ENCODE assay signal across 8 cellular contexts in genomic region chr19:3982701-3983541, GRCh38. TPM values are rescaled to one million over a fixed set of nuclear protein-coding genes. Genes with fewer than 3 reads are reported as not detected.
A peak's percentile ranks its signal among the peaks of the same experiment; 100 is the strongest.
DNase-seq lines count a peak whose midpoint lies in the region; ATAC-seq, FAIRE-seq and TF ChIP-seq lines count a peak whose summit lies in the region.

No MANE protein-coding gene starts in this region.

- H3K4me1 Mint-ChIP-seq in osteocyte (ENCODE audit: unreplicated experiment): peaks cover 47% of the 10 kb centered on the region

- H3K18ac ChIP-seq in H1 (ENCODE audit: extremely low read depth, low read length): no peak overlapping the region

- H2BK12ac ChIP-seq in H1 (ENCODE audit: low read depth, low read length): no peak overlapping the region

- H4K91ac ChIP-seq in H1 (replicated peaks; ENCODE audit: insufficient read length, low read length): no peak overlapping the region

- no peaks in the 10 kb centered on the region for H3K27me3 Mint-ChIP-seq in osteocyte (ENCODE audit: unreplicated experiment)

- no peak for ATAC-seq in HG03159 (IDR thresholded peaks at IDR 0.05; ENCODE audit: unreplicated experiment)

- TF ChIP-seq CTCF in Peyer's patch (IDR thresholded peaks at IDR 0.05) (no peak), H1 (IDR thresholded peaks at IDR 0.05; ENCODE audit: control extremely low read depth in 1 of 3, insufficient read depth in 1 of 3, low read depth in 1 of 3, low read length in 3 of 3) (no peak), osteocyte (IDR thresholded peaks at IDR 0.05) (no peak)

- TF ChIP-seq EP300 in H1 (IDR thresholded peaks at IDR 0.05; ENCODE audit: borderline replicate concordance in 1 of 2, low read depth in 2 of 2, low read length in 2 of 2): no peak

- H3K4me3 ChIP-seq in Peyer's patch: peak overlapping the region in 3 of 4 donors; percentile 87 to 97 (median 96)
- H3K4me3 ChIP-seq in H1 (ENCODE audit: extremely low read depth in 1 of 4, insufficient read depth in 2 of 4, low read depth in 3 of 4, low read length in 4 of 4): peak overlapping the region in 1 of 4 experiments; percentile 79; a peak in 4 of 8 replicates

- no peak overlapping the region for H2AK5ac ChIP-seq in H1 (ENCODE audit: low read depth, low read length)

- no peak for TF ChIP-seq RAD21 in H1 (IDR thresholded peaks at IDR 0.05 in 1 of 2, conservative IDR thresholded peaks at IDR 0.05 in 1 of 2; ENCODE audit: low read depth in 2 of 2, low read length in 2 of 2)

- CTCF ChIA-PET in H1 (lab: Charles Lee; ENCODE audit: partially characterized antibody): interaction anchor here (0.6 kb wide), 1 partner anchor 193 kb away, joined by 3 read pairs; no protein-coding TSS in a partner anchor

- H3K27ac Mint-ChIP-seq in osteocyte (ENCODE audit: unreplicated experiment): peak overlapping the region; percentile 94

- H3K9me3 ChIP-seq in Peyer's patch: no peaks in the 10 kb centered on the region
- H3K9me3 ChIP-seq in H1 (ENCODE audit: insufficient read depth in 2 of 2, low read depth in 1 of 2, low read length in 1 of 2): no peaks in the 10 kb centered on the region

- H2BK120ac ChIP-seq in H1 (replicated peaks; ENCODE audit: low read depth, low read length): no peak overlapping the region

- no peak overlapping the region for H3K56ac ChIP-seq in H1 (replicated peaks; ENCODE audit: insufficient read length, low read depth, low read length)

- H2BK5ac ChIP-seq in H1 (ENCODE audit: low read depth, low read length): peak overlapping the region; percentile 95; the same call in 1 of the 2 replicates

- H3K79me1 ChIP-seq in H1 (ENCODE audit: low read depth, low read length): peaks cover 16% of the 10 kb centered on the region

- H3K4me1 ChIP-seq in Peyer's patch (peaks cover 9 to 40% (median 16%) of the 10 kb centered on the region in 4 donors), H1 (replicated peaks in 1 of 4; ENCODE audit: control insufficient read depth in 3 of 4, insufficient read depth in 4 of 4, low read length in 3 of 4) (peaks cover 2 to 16% (median 10%) of the 10 kb centered on the region in 4 experiments)

- no peak for FAIRE-seq in H1 (lab: Jason Lieb, UNC)

- no peak overlapping the region for H3K4ac ChIP-seq in H1 (replicated peaks; ENCODE audit: insufficient read length, low read depth, low read length)

- H3K4me2 ChIP-seq in H1 (ENCODE audit: insufficient read depth in 1 of 2, low read depth in 2 of 2, low read length in 2 of 2): peak overlapping the region; percentile 95 to 97; a peak in 3 of 4 replicates

- H4K20me1 ChIP-seq in H1 (replicated peaks in 1 of 2; ENCODE audit: control insufficient read depth in 1 of 2, insufficient read depth in 2 of 2, low read length in 2 of 2): peaks cover 63 to 65% of the 10 kb centered on the region in 2 experiments

- H3K9me3 Mint-ChIP-seq in osteocyte (ENCODE audit: unreplicated experiment): no peaks in the 10 kb centered on the region

- H4K5ac ChIP-seq in H1 (ENCODE audit: insufficient read length, low read depth, low read length): no peak overlapping the region

- H2BK20ac ChIP-seq in H1 (ENCODE audit: low read length): no peak overlapping the region

- H3K27ac ChIP-seq in Peyer's patch (peak overlapping the region; percentile 90 to 99 (median 97)), H1 (ENCODE audit: low read depth, low read length) (peak overlapping the region; percentile 32; the same call in 1 of the 2 replicates)

- POLR2A ChIA-PET in H1 (lab: Charles Lee; ENCODE audit: partially characterized antibody): interaction anchor here (0.5 to 12.0 kb wide), 30 partner anchors 7 to 839 kb away, joined by 3 to 870 read pairs (median 4); partner anchors contain the start of genes ATCAY, DAPK3, MRPL54 and NMRK2

- no peak overlapping the region for H2BK15ac ChIP-seq in H1 (ENCODE audit: low read length)

- peaks cover 38% of the 10 kb centered on the region for H3K36me3 Mint-ChIP-seq in osteocyte (ENCODE audit: unreplicated experiment)

- peaks cover 8% of the 10 kb centered on the region for H3K23me2 ChIP-seq in H1 (ENCODE audit: low read depth, low read length)

- 95% methylated on average over 40 of the region's 40 CpGs; no CpG with 5 or more reads in 1 of the 2 experiments for WGBS in H1 (ENCODE audit: extremely low coverage in 1 of 2, insufficient coverage in 1 of 2, insufficient read length in 1 of 2, insufficient replicate concordance in 2 of 2, low coverage in 1 of 2, low lambda C conversion rate in 2 of 2, missing lambda C conversion rate in 1 of 2), 2 experiments

- DNase-seq in ELR (ENCODE audit: low read depth) (peak; percentile 88), Peyer's patch (no peak), H1 (ENCODE audit: low read depth in 1 of 2, low spot score in 2 of 2) (peak in 1 of 2 experiments; percentile 46), osteocyte (ENCODE audit: extremely low spot score, unreplicated experiment) (no peak), foreskin melanocyte (no peak), NCI-H1092 (lab: John Stamatoyannopoulos, UW) (no peak), NCI-H510A (lab: John Stamatoyannopoulos, UW) (no peak)

- peak overlapping the region; percentile 47 for H4K8ac ChIP-seq in H1 (ENCODE audit: extremely low read depth, insufficient read depth, low read length)

- peak overlapping the region in 2 of 4 experiments; percentile 9 to 33; a peak in 3 of 7 replicates for H3K9ac ChIP-seq in H1 (replicated peaks in 1 of 4; ENCODE audit: extremely low read depth in 1 of 4, low read depth in 3 of 4, low read length in 3 of 4)

- H3K27me3 ChIP-seq in Peyer's patch (no peaks in the 10 kb centered on the region), H1 (replicated peaks in 1 of 4; ENCODE audit: control insufficient read depth in 3 of 4, extremely low read depth in 1 of 4, insufficient read depth in 3 of 4, low read length in 3 of 4) (no peaks in the 10 kb centered on the region)

- H3K4me3 Mint-ChIP-seq in osteocyte (ENCODE audit: unreplicated experiment): peak overlapping the region; percentile 96

- H3K23ac ChIP-seq in H1 (ENCODE audit: insufficient read length): no peak overlapping the region

- H3K14ac ChIP-seq in H1 (ENCODE audit: insufficient read length): no peak overlapping the region

- peaks cover 19 to 68% of the 10 kb centered on the region in 2 experiments for H3K79me2 ChIP-seq in H1 (ENCODE audit: control insufficient read depth in 1 of 2, insufficient read depth in 2 of 2, low read length in 2 of 2)

- H2AFZ ChIP-seq in H1 (ENCODE audit: low read length): no peak overlapping the region

- TF ChIP-seq POLR2A in Peyer's patch (IDR thresholded peaks at IDR 0.05): no peak
- peak; percentile 39 to 74 for TF ChIP-seq POLR2A in H1 (IDR thresholded peaks at IDR 0.05; ENCODE audit: control extremely low read depth in 1 of 2, low read depth in 2 of 2, low read length in 2 of 2)

- H3K36me3 ChIP-seq in Peyer's patch: peaks cover 0 to 63% (median 9%) of the 10 kb centered on the region in 3 donors
- H3K36me3 ChIP-seq in H1 (ENCODE audit: control insufficient read depth in 2 of 4, insufficient read depth in 4 of 4, low read length in 3 of 4): peaks cover 57 to 67% (median 62%) of the 10 kb centered on the region in 4 experiments

RNA-seq across cellular contexts. Expression of gene EEF2, which starts 2.3 kb away (rescaled TPM):
- total RNA-seq in Peyer's patch (1,000 to 10,000 TPM in 3 of 4 donors, 100 to 1,000 TPM in 1; 914 to 1,425 (median 1,203) TPM), osteocyte (3,162 and 3,203 TPM in 2 replicates)
- total RNA-seq in H1 (2021; fragmentation: NEBNext Ultra II Directional; extraction: Animal tissue kit (Norgen Biotek cat#: 25700)): 3,380 and 3,443 TPM in 2 replicates
- 1,554 and 2,482 TPM in 2 replicates for polyA plus RNA-seq in H1 (2011; rRNA removed)
- 2,432 TPM for polyA plus RNA-seq in H1 (2011; cell fraction: cytosol; rRNA removed)
- 2,476 TPM for polyA plus RNA-seq in H1 (2011; cell fraction: nucleus; rRNA removed)
- polyA plus RNA-seq in H1 (2012, experiment 1 of 2): 3,535 to 4,309 TPM (median 3,652 TPM) in 4 replicates
- polyA plus RNA-seq in H1 (2012, experiment 2 of 2): 3,970 TPM
- 1,821 TPM for polyA plus RNA-seq in H1 (2013, experiment 1 of 2)
- 1,896 TPM for polyA plus RNA-seq in H1 (2013, experiment 2 of 2)
- 1,497 and 1,567 TPM in 2 replicates for polyA minus RNA-seq in H1 (2011; rRNA and poly(A)+ RNA removed)
- polyA minus RNA-seq in H1 (2011; cell fraction: cytosol; rRNA and poly(A)+ RNA removed): 2,226 TPM
- polyA minus RNA-seq in H1 (2011; cell fraction: nucleus; rRNA and poly(A)+ RNA removed): 1,168 TPM

RNA-seq across cellular contexts. Expression of gene DAPK3, which starts 12.0 kb away (rescaled TPM):
- total RNA-seq in Peyer's patch: 100 to 1,000 TPM in 1 of 4 donors, 10 to 100 TPM in 3; 61.3 to 106 (median 88.1) TPM
- 78.1 and 80.8 TPM in 2 replicates for total RNA-seq in H1 (2021; fragmentation: NEBNext Ultra II Directional; extraction: Animal tissue kit (Norgen Biotek cat#: 25700))
- polyA plus RNA-seq in H1 (2011; rRNA removed): 53.2 and 76.8 TPM in 2 replicates
- polyA plus RNA-seq in H1 (2011; cell fraction: cytosol; rRNA removed): 70.8 TPM
- 106 TPM for polyA plus RNA-seq in H1 (2011; cell fraction: nucleus; rRNA removed)
- 67.8 to 88.3 TPM (median 85.3 TPM) in 4 replicates for polyA plus RNA-seq in H1 (2012, experiment 1 of 2)
- polyA plus RNA-seq in H1 (2012, experiment 2 of 2): 51.5 TPM
- polyA plus RNA-seq in H1 (2013, experiment 1 of 2): 41.4 TPM
- polyA plus RNA-seq in H1 (2013, experiment 2 of 2): 42.2 TPM
- polyA minus RNA-seq in H1 (2011; rRNA and poly(A)+ RNA removed): 29.4 and 48.1 TPM in 2 replicates
- polyA minus RNA-seq in H1 (2011; cell fraction: cytosol; rRNA and poly(A)+ RNA removed): 45.4 TPM
- 29.7 TPM for polyA minus RNA-seq in H1 (2011; cell fraction: nucleus; rRNA and poly(A)+ RNA removed)
- total RNA-seq in osteocyte: 92.9 and 94.7 TPM in 2 replicates

RNA-seq across cellular contexts. Expression of gene PIAS4, which starts 24.6 kb away (rescaled TPM):
- total RNA-seq in Peyer's patch (10 to 100 TPM; 15.9 to 47.9 (median 24.2) TPM), osteocyte (28.8 and 29.4 TPM in 2 replicates)
- 41.4 and 51.4 TPM in 2 replicates for total RNA-seq in H1 (2021; fragmentation: NEBNext Ultra II Directional; extraction: Animal tissue kit (Norgen Biotek cat#: 25700))
- polyA plus RNA-seq in H1 (2011; rRNA removed): 30.2 and 50.9 TPM in 2 replicates
- 20.8 TPM for polyA plus RNA-seq in H1 (2011; cell fraction: cytosol; rRNA removed)
- polyA plus RNA-seq in H1 (2011; cell fraction: nucleus; rRNA removed): 63.1 TPM
- polyA plus RNA-seq in H1 (2012, experiment 1 of 2): 38.4 to 43.8 TPM (median 41.8 TPM) in 4 replicates
- 41.0 TPM for polyA plus RNA-seq in H1 (2012, experiment 2 of 2)
- polyA plus RNA-seq in H1 (2013, experiment 1 of 2): 50.9 TPM
- 51.6 TPM for polyA plus RNA-seq in H1 (2013, experiment 2 of 2)
- 15.1 and 22.0 TPM in 2 replicates for polyA minus RNA-seq in H1 (2011; rRNA and poly(A)+ RNA removed)
- polyA minus RNA-seq in H1 (2011; cell fraction: cytosol; rRNA and poly(A)+ RNA removed): 18.9 TPM
- 25.7 TPM for polyA minus RNA-seq in H1 (2011; cell fraction: nucleus; rRNA and poly(A)+ RNA removed)

RNA-seq across cellular contexts. Expression of gene NMRK2, which starts 50.1 kb away (rescaled TPM):
- total RNA-seq in Peyer's patch (not detected), osteocyte (not detected in 2 replicates)
- total RNA-seq in H1 (2021; fragmentation: NEBNext Ultra II Directional; extraction: Animal tissue kit (Norgen Biotek cat#: 25700)): 86.2 and 87.4 TPM in 2 replicates
- 206 and 227 TPM in 2 replicates for polyA plus RNA-seq in H1 (2011; rRNA removed)
- 162 TPM for polyA plus RNA-seq in H1 (2011; cell fraction: cytosol; rRNA removed)
- 147 TPM for polyA plus RNA-seq in H1 (2011; cell fraction: nucleus; rRNA removed)
- 91.2 to 153 TPM (median 146 TPM) in 4 replicates for polyA plus RNA-seq in H1 (2012, experiment 1 of 2)
- polyA plus RNA-seq in H1 (2012, experiment 2 of 2): 175 TPM
- polyA plus RNA-seq in H1 (2013, experiment 1 of 2): 74.9 TPM
- 74.3 TPM for polyA plus RNA-seq in H1 (2013, experiment 2 of 2)
- polyA minus RNA-seq in H1 (2011; rRNA and poly(A)+ RNA removed): 24.2 and 37.1 TPM in 2 replicates
- polyA minus RNA-seq in H1 (2011; cell fraction: cytosol; rRNA and poly(A)+ RNA removed): 54.2 TPM
- 39.7 TPM for polyA minus RNA-seq in H1 (2011; cell fraction: nucleus; rRNA and poly(A)+ RNA removed)

Comparison
In these comparisons a context has a peak if more than half of its experiments do, and no peak if none do; other contexts are left out.
1. POLR2A ChIP-seq: peak in H1 (2 of 2); none in Peyer's patch (0 of 2).